In genomic region chr6:62980724-62981123, GRCh38 we compare ENCODE assay signal across 23 cellular contexts.
DNase-seq lines count a peak whose midpoint lies in the region; ATAC-seq, FAIRE-seq and TF ChIP-seq lines count a peak whose summit lies in the region.
"Had no signal": no experiment of that assay in that cellular context is flagged by ENCODE, and none has a peak within 500 bp of the region (broad histone marks: within the 10 kb centered on the region; RNA-seq: fewer than 3 reads in every experiment).

No MANE protein-coding gene starts in this region.

- no peak overlapping the region for H3K9ac ChIP-seq in H1 (replicated peaks in 1 of 4; ENCODE audit: extremely low read depth in 1 of 4, low read depth in 3 of 4, low read length in 3 of 4)
- H3K9ac ChIP-seq: GM23248 had no signal

- no peaks in the 10 kb centered on the region for H3K27me3 ChIP-seq in H1 (replicated peaks in 1 of 4; ENCODE audit: control insufficient read depth in 3 of 4, extremely low read depth in 1 of 4, insufficient read depth in 3 of 4, low read length in 3 of 4)
- H3K27me3 ChIP-seq: BE2C had no signal

- H3K18ac ChIP-seq in H1 (ENCODE audit: extremely low read depth, low read length): no peak overlapping the region

- no peak overlapping the region for H2BK5ac ChIP-seq in H1 (ENCODE audit: low read depth, low read length)

- no peak overlapping the region for H3K4me2 ChIP-seq in H1 (ENCODE audit: insufficient read depth in 1 of 2, low read depth in 2 of 2, low read length in 2 of 2)

- no peak for FAIRE-seq in H1 (lab: Jason Lieb, UNC)
- FAIRE-seq: H54, HTR-8/SVneo, K562 had no signal

- no peak overlapping the region for H3K4me3 ChIP-seq in H1 (ENCODE audit: extremely low read depth in 1 of 4, insufficient read depth in 2 of 4, low read depth in 3 of 4, low read length in 4 of 4)
- no peak overlapping the region for H3K4me3 ChIP-seq in mucosa of descending colon
- H3K4me3 ChIP-seq: GM23248, K562 had no signal

- ATAC-seq in GM18907 (IDR thresholded peaks at IDR 0.05; ENCODE audit: unreplicated experiment) (peak; percentile 51), HG03097 (IDR thresholded peaks at IDR 0.05; ENCODE audit: low FRiP score, unreplicated experiment) (peak; percentile 45), GM21526 (IDR thresholded peaks at IDR 0.05; ENCODE audit: low FRiP score, unreplicated experiment) (no peak), mucosa of descending colon (no peak)
- ATAC-seq: K562 had no signal

- no peak overlapping the region for H3K4ac ChIP-seq in H1 (replicated peaks; ENCODE audit: insufficient read length, low read depth, low read length)

- H3K79me1 ChIP-seq in H1 (ENCODE audit: low read depth, low read length): no peaks in the 10 kb centered on the region

- CTCF ChIA-PET in H1 (lab: Charles Lee; ENCODE audit: partially characterized antibody): interaction anchor here (1.2 kb wide), 1 partner anchor 24 kb away, joined by 3 read pairs; no protein-coding TSS in a partner anchor

- no peaks in the 10 kb centered on the region for H4K20me1 ChIP-seq in H1 (replicated peaks in 1 of 2; ENCODE audit: control insufficient read depth in 1 of 2, insufficient read depth in 2 of 2, low read length in 2 of 2)

- H4K5ac ChIP-seq in H1 (ENCODE audit: insufficient read length, low read depth, low read length): no peak overlapping the region

- H3K36me3 ChIP-seq in H1 (ENCODE audit: control insufficient read depth in 2 of 4, insufficient read depth in 4 of 4, low read length in 3 of 4): no peaks in the 10 kb centered on the region
- no peaks in the 10 kb centered on the region for H3K36me3 ChIP-seq in mucosa of descending colon (ENCODE audit: low read depth)
- H3K36me3 ChIP-seq: BE2C had no signal

- H3K4me1 ChIP-seq in H1 (replicated peaks in 1 of 4; ENCODE audit: control insufficient read depth in 3 of 4, insufficient read depth in 4 of 4, low read length in 3 of 4): no peaks in the 10 kb centered on the region
- no peaks in the 10 kb centered on the region for H3K4me1 ChIP-seq in mucosa of descending colon (ENCODE audit: low read depth)
- H3K4me1 ChIP-seq: BE2C had no signal

- TF ChIP-seq POLR2A in H1 (IDR thresholded peaks at IDR 0.05; ENCODE audit: control extremely low read depth in 1 of 2, low read depth in 2 of 2, low read length in 2 of 2): no peak

- no peak overlapping the region for H2BK15ac ChIP-seq in H1 (ENCODE audit: low read length)

- H3K14ac ChIP-seq in H1 (ENCODE audit: insufficient read length): no peak overlapping the region

- H3K27ac ChIP-seq in H1 (ENCODE audit: low read depth, low read length): no peak overlapping the region
- H3K27ac ChIP-seq: GM23248 had no signal

- H3K56ac ChIP-seq in H1 (replicated peaks; ENCODE audit: insufficient read length, low read depth, low read length): no peak overlapping the region

- no peak overlapping the region for H2BK20ac ChIP-seq in H1 (ENCODE audit: low read length)

- no peak for TF ChIP-seq RAD21 in H1 (IDR thresholded peaks at IDR 0.05 in 1 of 2, conservative IDR thresholded peaks at IDR 0.05 in 1 of 2; ENCODE audit: low read depth in 2 of 2, low read length in 2 of 2)

- no peak overlapping the region for H2AK5ac ChIP-seq in H1 (ENCODE audit: low read depth, low read length)

- H4K91ac ChIP-seq in H1 (replicated peaks; ENCODE audit: insufficient read length, low read length): no peak overlapping the region

- H3K23me2 ChIP-seq in H1 (ENCODE audit: low read depth, low read length): no peaks in the 10 kb centered on the region

- no peak overlapping the region for H2BK12ac ChIP-seq in H1 (ENCODE audit: low read depth, low read length)

- peak overlapping the region; percentile 84 for H2AFZ ChIP-seq in H1 (ENCODE audit: low read length)
- H2AFZ ChIP-seq: GM23248 had no signal

- no peaks in the 10 kb centered on the region for H3K9me3 ChIP-seq in H1 (ENCODE audit: insufficient read depth in 2 of 2, low read depth in 1 of 2, low read length in 1 of 2)
- no peaks in the 10 kb centered on the region for H3K9me3 ChIP-seq in mucosa of descending colon
- H3K9me3 ChIP-seq: BE2C had no signal

- no peak for TF ChIP-seq EP300 in H1 (IDR thresholded peaks at IDR 0.05; ENCODE audit: borderline replicate concordance in 1 of 2, low read depth in 2 of 2, low read length in 2 of 2)

- POLR2A ChIA-PET in H1 (lab: Charles Lee; ENCODE audit: partially characterized antibody): no interaction called here

- no peak overlapping the region for H4K8ac ChIP-seq in H1 (ENCODE audit: extremely low read depth, insufficient read depth, low read length)

- no peak overlapping the region for H2BK120ac ChIP-seq in H1 (replicated peaks; ENCODE audit: low read depth, low read length)

- H3K23ac ChIP-seq in H1 (ENCODE audit: insufficient read length): no peak overlapping the region

- DNase-seq in H1 (ENCODE audit: low read depth in 1 of 2, low spot score in 2 of 2): no peak
- DNase-seq in renal cortical epithelial cell (ENCODE audit: low read depth): peak; percentile 86
- no peak for DNase-seq in cortex of kidney (lab: John Stamatoyannopoulos, UW)
- no peak for DNase-seq in mucosa of descending colon
- DNase-seq in activated T-cell treated with anti-CD3 and anti-CD28 coated beads for 4 hours: no peak
- DNase-seq: ACHN; BE2C; C1 segment of cervical spinal cord; CD4-positive, CD25-positive, alpha-beta regulatory T cell; CD8-positive, alpha-beta memory T cell; COR-L47; DMS 273 treated with DMSO at 0.1 percent for 48 hours; DMS79; GF-D8; GM23248; HCEC 1CT; IMR-90 had no signal

- intact Hi-C loops in mucosa of descending colon (cut with DNase I, micrococcal nuclease): no loop called here

- TF ChIP-seq CTCF in H1 (IDR thresholded peaks at IDR 0.05; ENCODE audit: control extremely low read depth in 1 of 3, insufficient read depth in 1 of 3, low read depth in 1 of 3, low read length in 3 of 3) (no peak), mucosa of descending colon (IDR thresholded peaks at IDR 0.05) (no peak)

- no peaks in the 10 kb centered on the region for H3K79me2 ChIP-seq in H1 (ENCODE audit: control insufficient read depth in 1 of 2, insufficient read depth in 2 of 2, low read length in 2 of 2)

TF ChIP-seq in H1, 55 proteins besides CTCF, POLR2A, EP300 and RAD21 (continues in another document):
- no peak for TF ChIP-seq TBP (IDR thresholded peaks at IDR 0.05; ENCODE audit: low read depth, low read length)
- no peak for TF ChIP-seq MAX (IDR thresholded peaks at IDR 0.05)

Comparison
In these comparisons a context has a peak if more than half of its experiments do, and no peak if none do; other contexts are left out.
1. ATAC-seq: peak in GM18907 (single experiment) and HG03097 (single experiment); none in GM21526 (single experiment) and mucosa of descending colon (single experiment).